9 cellular contexts compared by ENCODE assay signal in genomic region chr11:68036717-68037239, GRCh38. TPM values are rescaled to one million over a fixed set of nuclear protein-coding genes. Genes with fewer than 3 reads are reported as not detected.
DNase-seq lines count a peak whose midpoint lies in the region; ATAC-seq lines count a peak whose summit lies in the region.
"Had no signal": no experiment of that assay in that cellular context is flagged by ENCODE, and none has a peak within 500 bp of the region (broad histone marks: within the 10 kb centered on the region; RNA-seq: fewer than 3 reads in every experiment).

No MANE protein-coding gene starts in this region.

- H3K4me1 Mint-ChIP-seq in naive thymus-derived CD4-positive, alpha-beta T cell = peaks cover 14 to 33% (median 26%) of the 10 kb centered on the region in 7 donors

- CTCF ChIA-PET in naive thymus-derived CD4-positive, alpha-beta T cell (lab: Charles Lee) = no interaction called here

- no peaks in the 10 kb centered on the region for H3K9me3 Mint-ChIP-seq in naive thymus-derived CD4-positive, alpha-beta T cell

- no peaks in the 10 kb centered on the region for H3K27me3 ChIP-seq in naive thymus-derived CD4-positive, alpha-beta T cell (ENCODE audit: control insufficient read depth in 2 of 2, insufficient read depth in 2 of 2, low read length in 2 of 2)

- H3K9me3 ChIP-seq in naive thymus-derived CD4-positive, alpha-beta T cell (ENCODE audit: control insufficient read depth in 2 of 3, low read length in 3 of 3) = no peaks in the 10 kb centered on the region

- peaks cover 0 to 37% (median 0%) of the 10 kb centered on the region in 3 experiments for H3K36me3 ChIP-seq in naive thymus-derived CD4-positive, alpha-beta T cell (ENCODE audit: control insufficient read depth in 2 of 3, insufficient read depth in 3 of 3, low read length in 3 of 3)

- ATAC-seq in naive thymus-derived CD4-positive, alpha-beta T cell = peak; percentile 81
- ATAC-seq in GM21390 (IDR thresholded peaks at IDR 0.05; ENCODE audit: unreplicated experiment) = no peak

- peaks cover 0 to 10% (median under 1%) of the 10 kb centered on the region in 5 donors for H3K36me3 Mint-ChIP-seq in naive thymus-derived CD4-positive, alpha-beta T cell

- POLR2A ChIA-PET in naive thymus-derived CD4-positive, alpha-beta T cell (lab: Charles Lee) = interaction anchor here (1.1 kb wide), 1 partner anchor 31 kb away, joined by 3 read pairs; no protein-coding TSS in a partner anchor

- peak overlapping the region in 8 of 10 donors; percentile 15 to 81 (median 41) for H3K4me3 Mint-ChIP-seq in naive thymus-derived CD4-positive, alpha-beta T cell

- H3K4me1 ChIP-seq in naive thymus-derived CD4-positive, alpha-beta T cell (ENCODE audit: control insufficient read depth in 2 of 2, insufficient read depth in 2 of 2, low read length in 2 of 2) = peaks cover 12 to 24% of the 10 kb centered on the region in 2 donors

- peak overlapping the region; percentile 88 for H3K27ac ChIP-seq in naive thymus-derived CD4-positive, alpha-beta T cell (ENCODE audit: low read depth, low read length)

- no peak overlapping the region for H3K4me3 ChIP-seq in naive thymus-derived CD4-positive, alpha-beta T cell (ENCODE audit: low read length)

- peak overlapping the region; percentile 48 to 87 (median 77) for H3K27ac Mint-ChIP-seq in naive thymus-derived CD4-positive, alpha-beta T cell

- intact Hi-C loops in naive thymus-derived CD4-positive, alpha-beta T cell (cut with micrococcal nuclease) = loop anchor here (1.0 to 10.0 kb wide), 3 partner anchors 81 to 238 kb away; partner anchors contain the start of genes C11orf24 (in 1 of the 2) and KMT5B (in 1 of the 2)

- DNase-seq in AML-193 (lab: John Stamatoyannopoulos, UW) (peak; percentile 75 to 82), NOMO-1 treated with dmso at 0.1 percent for 144 hours (lab: John Stamatoyannopoulos, UW; ENCODE audit: unreplicated experiment) (peak; percentile 42), dermis blood vessel endothelial cell (peak; percentile 34), NCI-H187 (lab: John Stamatoyannopoulos, UW) (no peak)
- DNase-seq in naive thymus-derived CD4-positive, alpha-beta T cell = no peak
- DNase-seq in central memory CD4-positive, alpha-beta T cell = no peak
- no peak for DNase-seq in stimulated activated naive CD4-positive, alpha-beta T cell (lab: John Stamatoyannopoulos, UW)
- DNase-seq: DND-41 had no signal

- H3K27me3 Mint-ChIP-seq in naive thymus-derived CD4-positive, alpha-beta T cell = no peaks in the 10 kb centered on the region

RNA-seq across cellular contexts. Expression of gene TCIRG1, which starts 2.0 kb away (rescaled TPM):
- 81.3 and 110 TPM in 2 replicates for total RNA-seq in dermis blood vessel endothelial cell
- 100 to 1,000 TPM; 164 to 381 (median 194) TPM for total RNA-seq in naive thymus-derived CD4-positive, alpha-beta T cell
- polyA plus RNA-seq in naive thymus-derived CD4-positive, alpha-beta T cell = 10 to 100 TPM; 27.3 to 39.0 TPM

RNA-seq across cellular contexts. Expression of gene NDUFS8, which starts 6.3 kb away (rescaled TPM):
- 104 and 109 TPM in 2 replicates for total RNA-seq in dermis blood vessel endothelial cell
- total RNA-seq in naive thymus-derived CD4-positive, alpha-beta T cell = 100 to 1,000 TPM in 1 of 5 experiments, 10 to 100 TPM in 4; 67.1 to 126 (median 80.1) TPM
- 100 to 1,000 TPM; 172 to 197 TPM for polyA plus RNA-seq in naive thymus-derived CD4-positive, alpha-beta T cell

RNA-seq across cellular contexts. Expression of gene ALDH3B1, which starts 26.7 kb away (rescaled TPM):
- 0.65 and 0.68 TPM in 2 replicates for total RNA-seq in dermis blood vessel endothelial cell
- total RNA-seq in naive thymus-derived CD4-positive, alpha-beta T cell = 10 to 100 TPM in 1 of 5 experiments, 1 to 10 TPM in 1, under 1 TPM in 2, not detected in 1; 0.57 to 29.5 (median 1.9) TPM
- polyA plus RNA-seq in naive thymus-derived CD4-positive, alpha-beta T cell = under 1 TPM in 1 of 2 donors, not detected in 1; 0.05 TPM

RNA-seq across cellular contexts. Expression of gene UNC93B1, which starts 32.9 kb away (rescaled TPM):
- 21.1 and 23.3 TPM in 2 replicates for total RNA-seq in dermis blood vessel endothelial cell
- total RNA-seq in naive thymus-derived CD4-positive, alpha-beta T cell = 10 to 100 TPM; 10.1 to 76.3 (median 21.1) TPM
- polyA plus RNA-seq in naive thymus-derived CD4-positive, alpha-beta T cell = 10 to 100 TPM in 1 of 2 donors, 1 to 10 TPM in 1; 4.3 to 12.7 TPM

Comparison
In these comparisons a context has a peak if more than half of its experiments do, and no peak if none do; other contexts are left out.
1. DNase-seq: peak in AML-193 (2 of 2), NOMO-1 treated with dmso at 0.1 percent for 144 hours (single experiment) and dermis blood vessel endothelial cell (single experiment); none in naive thymus-derived CD4-positive, alpha-beta T cell (0 of 9), NCI-H187 (0 of 2), central memory CD4-positive, alpha-beta T cell (single experiment) and stimulated activated naive CD4-positive, alpha-beta T cell (0 of 6).